1 cellular context compared by ENCODE assay signal in genomic region chr1:203146537-203146936, GRCh38.
TF ChIP-seq lines count a peak whose summit lies in the region.

No MANE protein-coding gene starts in this region.

TF ChIP-seq in IMR-90, 13 proteins besides CTCF, POLR2A, EP300 and RAD21 (continued from another document):
- TF ChIP-seq MAZ (IDR thresholded peaks at IDR 0.05; ENCODE audit: borderline replicate concordance, low read depth, low read length) (no peak), BHLHE40 (IDR thresholded peaks at IDR 0.05; ENCODE audit: low read depth, low read length) (no peak), ELK1 (IDR thresholded peaks at IDR 0.05; ENCODE audit: borderline replicate concordance, low read depth, low read length) (no peak), RCOR1 (IDR thresholded peaks at IDR 0.05; ENCODE audit: insufficient replicate concordance, low read length) (no peak), CHD1 (IDR thresholded peaks at IDR 0.05; ENCODE audit: low read depth, low read length) (no peak), SMC3 (IDR thresholded peaks at IDR 0.05; ENCODE audit: low read depth, low read length) (no peak), MXI1 (IDR thresholded peaks at IDR 0.05; ENCODE audit: borderline replicate concordance, low read depth, low read length) (no peak), RFX5 (IDR thresholded peaks at IDR 0.05; ENCODE audit: low read depth, low read length) (no peak)
